In the genomic region with DNA sequence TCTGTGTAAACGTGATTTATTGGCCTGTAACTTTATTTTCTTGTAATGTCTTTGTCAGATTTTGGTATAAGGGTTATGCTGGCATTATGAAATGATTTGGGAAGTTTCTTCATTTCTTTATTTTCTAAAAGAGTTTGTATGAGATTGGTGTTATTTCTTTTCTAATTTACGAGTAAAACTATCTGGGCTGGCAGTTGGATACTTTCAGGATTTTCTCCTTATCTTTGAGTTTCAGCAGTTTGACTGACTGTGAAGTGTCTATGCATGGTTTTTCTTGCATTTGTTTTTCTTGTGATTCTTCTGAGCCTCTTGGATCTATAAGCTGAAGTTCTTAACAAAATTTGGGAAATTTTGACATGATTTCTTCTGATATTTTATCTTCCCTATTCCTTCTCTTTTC, we compare ENCODE assay signal across 7 cellular contexts. TPM values are rescaled to one million over a fixed set of nuclear protein-coding genes. Genes with fewer than 3 reads are reported as not detected.
"Had no signal": no experiment of that assay in that cellular context is flagged by ENCODE, and none has a peak within 500 bp of the region (broad histone marks: within the 10 kb centered on the region; RNA-seq: fewer than 3 reads in every experiment).

No MANE protein-coding gene starts in this region.

- H3K27ac ChIP-seq: HL-60 had no signal

- H3K36me3 Mint-ChIP-seq: IgD-negative memory B cell had no signal

- ATAC-seq: HepG2 had no signal

- DNase-seq: IMR-90, KBM-7 had no signal

- FAIRE-seq: HepG2, HTR-8/SVneo had no signal

- H3K4me3 Mint-ChIP-seq: IgD-negative memory B cell had no signal

- H3K4me1 Mint-ChIP-seq: IgD-negative memory B cell had no signal

RNA-seq across cellular contexts. Expression of gene ADGRG7, which starts 18.1 kb away (rescaled TPM):
- total RNA-seq: HepG2, HT1080, IMR-90 had no signal
- polyA plus RNA-seq: HepG2, IgD-negative memory B cell, IMR-90 had no signal
